ENCODE assay signal across 1 cellular context in the genomic region with DNA sequence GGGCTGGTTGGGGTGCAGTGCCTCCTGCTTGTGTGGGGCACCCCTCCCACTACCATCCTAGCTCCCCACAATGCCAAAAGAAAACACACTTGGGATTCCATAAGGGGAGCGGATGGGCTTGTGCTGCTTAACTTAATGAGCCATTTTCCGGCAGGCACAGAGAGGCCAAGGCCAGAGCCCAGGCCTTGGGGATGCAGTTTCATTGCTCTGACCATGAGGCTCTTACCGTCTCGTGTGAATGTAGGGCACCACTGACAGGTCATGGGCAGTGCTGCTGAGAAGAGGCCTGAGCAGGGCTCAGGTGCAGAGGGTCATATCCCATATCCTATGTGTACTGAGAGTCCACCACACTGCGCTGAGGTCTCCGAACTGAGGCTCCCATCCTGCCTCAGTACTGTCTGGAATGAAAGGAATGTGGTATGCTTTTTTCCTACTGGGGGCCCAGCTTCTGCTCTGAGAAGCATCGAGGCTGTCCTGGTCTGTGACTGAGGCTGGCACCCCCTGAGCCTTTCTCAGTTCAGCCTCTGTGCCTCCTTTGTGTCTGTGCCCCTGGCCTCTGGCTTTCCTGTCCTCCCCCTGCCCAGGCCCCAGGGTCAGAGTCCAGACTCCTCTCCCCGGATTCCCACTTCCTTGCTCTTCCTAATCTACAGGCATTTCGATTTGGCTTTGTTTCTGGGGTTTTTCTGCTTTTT.
TF ChIP-seq lines count a peak whose summit lies in the region.

No MANE protein-coding gene starts in this region.

TF ChIP-seq in HepG2, 621 proteins besides CTCF, POLR2A, EP300 and RAD21 (continued from another document and continues in another):
- TF ChIP-seq, protein P1, sequence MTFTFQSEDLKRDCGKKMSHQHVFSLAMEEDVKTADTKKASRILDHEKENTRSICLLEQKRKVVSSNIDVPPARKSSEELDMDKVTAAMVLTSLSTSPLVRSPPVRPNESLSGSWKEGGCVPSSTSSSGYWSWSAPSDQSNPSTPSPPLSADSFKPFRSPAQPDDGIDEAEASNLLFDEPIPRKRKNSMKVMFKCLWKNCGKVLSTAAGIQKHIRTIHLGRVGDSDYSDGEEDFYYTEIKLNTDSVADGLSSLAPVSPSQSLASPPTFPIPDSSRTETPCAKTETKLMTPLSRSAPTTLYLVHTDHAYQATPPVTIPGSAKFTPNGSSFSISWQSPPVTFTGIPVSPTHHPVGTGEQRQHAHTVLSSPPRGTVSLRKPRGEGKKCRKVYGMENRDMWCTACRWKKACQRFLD (CRISPR knock-in tag; IDR thresholded peaks at IDR 0.05; ENCODE audit: borderline replicate concordance), result no peak
- no peak for TF ChIP-seq ZFP37 (CRISPR knock-in tag; IDR thresholded peaks at IDR 0.05; ENCODE audit: borderline replicate concordance)
- TF ChIP-seq ZNF224 (CRISPR knock-in tag; IDR thresholded peaks at IDR 0.05), result no peak
- TF ChIP-seq, protein P2, sequence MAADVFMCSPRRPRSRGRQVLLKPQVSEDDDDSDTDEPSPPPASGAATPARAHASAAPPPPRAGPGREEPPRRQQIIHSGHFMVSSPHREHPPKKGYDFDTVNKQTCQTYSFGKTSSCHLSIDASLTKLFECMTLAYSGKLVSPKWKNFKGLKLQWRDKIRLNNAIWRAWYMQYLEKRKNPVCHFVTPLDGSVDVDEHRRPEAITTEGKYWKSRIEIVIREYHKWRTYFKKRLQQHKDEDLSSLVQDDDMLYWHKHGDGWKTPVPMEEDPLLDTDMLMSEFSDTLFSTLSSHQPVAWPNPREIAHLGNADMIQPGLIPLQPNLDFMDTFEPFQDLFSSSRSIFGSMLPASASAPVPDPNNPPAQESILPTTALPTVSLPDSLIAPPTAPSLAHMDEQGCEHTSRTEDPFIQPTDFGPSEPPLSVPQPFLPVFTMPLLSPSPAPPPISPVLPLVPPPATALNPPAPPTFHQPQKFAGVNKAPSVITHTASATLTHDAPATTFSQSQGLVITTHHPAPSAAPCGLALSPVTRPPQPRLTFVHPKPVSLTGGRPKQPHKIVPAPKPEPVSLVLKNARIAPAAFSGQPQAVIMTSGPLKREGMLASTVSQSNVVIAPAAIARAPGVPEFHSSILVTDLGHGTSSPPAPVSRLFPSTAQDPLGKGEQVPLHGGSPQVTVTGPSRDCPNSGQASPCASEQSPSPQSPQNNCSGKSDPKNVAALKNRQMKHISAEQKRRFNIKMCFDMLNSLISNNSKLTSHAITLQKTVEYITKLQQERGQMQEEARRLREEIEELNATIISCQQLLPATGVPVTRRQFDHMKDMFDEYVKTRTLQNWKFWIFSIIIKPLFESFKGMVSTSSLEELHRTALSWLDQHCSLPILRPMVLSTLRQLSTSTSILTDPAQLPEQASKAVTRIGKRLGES (CRISPR knock-in tag; IDR thresholded peaks at IDR 0.05; ENCODE audit: borderline replicate concordance), result no peak
- TF ChIP-seq FOXK1 (CRISPR knock-in tag; IDR thresholded peaks at IDR 0.05; ENCODE audit: borderline replicate concordance, low read depth), result peak; percentile 61; the same call in 1 of the 2 replicates
- no peak for TF ChIP-seq ELF4 (CRISPR knock-in tag; IDR thresholded peaks at IDR 0.05; ENCODE audit: borderline replicate concordance)
- no peak for TF ChIP-seq SMC3 (IDR thresholded peaks at IDR 0.05; ENCODE audit: low read length)
- TF ChIP-seq ZNF614 (CRISPR knock-in tag; IDR thresholded peaks at IDR 0.05; ENCODE audit: borderline replicate concordance), result peak; percentile 77
- no peak for TF ChIP-seq NFE2 (CRISPR knock-in tag; IDR thresholded peaks at IDR 0.05)
- TF ChIP-seq, protein P3, sequence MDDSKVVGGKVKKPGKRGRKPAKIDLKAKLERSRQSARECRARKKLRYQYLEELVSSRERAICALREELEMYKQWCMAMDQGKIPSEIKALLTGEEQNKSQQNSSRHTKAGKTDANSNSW (CRISPR knock-in tag; IDR thresholded peaks at IDR 0.05; ENCODE audit: borderline replicate concordance), result no peak
- no peak for TF ChIP-seq MAFG (CRISPR knock-in tag; IDR thresholded peaks at IDR 0.05)
- TF ChIP-seq, protein P4, sequence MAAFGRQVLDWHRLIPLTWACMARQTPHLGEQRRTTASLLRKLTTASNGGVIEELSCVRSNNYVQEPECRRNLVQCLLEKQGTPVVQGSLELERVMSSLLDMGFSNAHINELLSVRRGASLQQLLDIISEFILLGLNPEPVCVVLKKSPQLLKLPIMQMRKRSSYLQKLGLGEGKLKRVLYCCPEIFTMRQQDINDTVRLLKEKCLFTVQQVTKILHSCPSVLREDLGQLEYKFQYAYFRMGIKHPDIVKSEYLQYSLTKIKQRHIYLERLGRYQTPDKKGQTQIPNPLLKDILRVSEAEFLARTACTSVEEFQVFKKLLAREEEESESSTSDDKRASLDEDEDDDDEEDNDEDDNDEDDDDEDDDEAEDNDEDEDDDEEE (CRISPR knock-in tag; IDR thresholded peaks at IDR 0.05), result peak; percentile 5; the same call in 1 of the 2 replicates
- TF ChIP-seq, protein P5, sequence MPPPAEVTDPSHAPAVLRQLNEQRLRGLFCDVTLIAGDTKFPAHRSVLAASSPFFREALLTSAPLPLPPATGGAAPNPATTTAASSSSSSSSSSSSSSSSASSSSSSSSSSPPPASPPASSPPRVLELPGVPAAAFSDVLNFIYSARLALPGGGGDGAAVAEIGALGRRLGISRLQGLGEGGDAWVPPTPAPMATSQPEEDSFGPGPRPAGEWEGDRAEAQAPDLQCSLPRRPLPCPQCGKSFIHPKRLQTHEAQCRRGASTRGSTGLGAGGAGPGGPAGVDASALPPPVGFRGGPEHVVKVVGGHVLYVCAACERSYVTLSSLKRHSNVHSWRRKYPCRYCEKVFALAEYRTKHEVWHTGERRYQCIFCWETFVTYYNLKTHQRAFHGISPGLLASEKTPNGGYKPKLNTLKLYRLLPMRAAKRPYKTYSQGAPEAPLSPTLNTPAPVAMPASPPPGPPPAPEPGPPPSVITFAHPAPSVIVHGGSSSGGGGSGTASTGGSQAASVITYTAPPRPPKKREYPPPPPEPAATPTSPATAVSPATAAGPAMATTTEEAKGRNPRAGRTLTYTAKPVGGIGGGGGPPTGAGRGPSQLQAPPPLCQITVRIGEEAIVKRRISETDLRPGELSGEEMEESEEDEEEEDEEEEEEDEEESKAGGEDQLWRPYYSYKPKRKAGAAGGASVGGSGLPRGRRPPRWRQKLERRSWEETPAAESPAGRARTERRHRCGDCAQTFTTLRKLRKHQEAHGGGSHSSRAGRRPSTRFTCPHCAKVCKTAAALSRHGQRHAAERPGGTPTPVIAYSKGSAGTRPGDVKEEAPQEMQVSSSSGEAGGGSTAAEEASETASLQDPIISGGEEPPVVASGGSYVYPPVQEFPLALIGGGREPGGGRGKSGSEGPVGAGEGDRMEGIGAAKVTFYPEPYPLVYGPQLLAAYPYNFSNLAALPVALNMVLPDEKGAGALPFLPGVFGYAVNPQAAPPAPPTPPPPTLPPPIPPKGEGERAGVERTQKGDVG (CRISPR knock-in tag; IDR thresholded peaks at IDR 0.05; ENCODE audit: borderline replicate concordance), result 0 out of 2 replicates have a peak, but pooled peaks have one; percentile 35
- TF ChIP-seq GATAD2A (CRISPR knock-in tag; IDR thresholded peaks at IDR 0.05), result peak; percentile 86
- no peak for TF ChIP-seq CC2D1A (CRISPR knock-in tag; IDR thresholded peaks at IDR 0.05)
- TF ChIP-seq HCFC1 (IDR thresholded peaks at IDR 0.05; ENCODE audit: low read depth, low read length), result no peak
- TF ChIP-seq, protein P6, sequence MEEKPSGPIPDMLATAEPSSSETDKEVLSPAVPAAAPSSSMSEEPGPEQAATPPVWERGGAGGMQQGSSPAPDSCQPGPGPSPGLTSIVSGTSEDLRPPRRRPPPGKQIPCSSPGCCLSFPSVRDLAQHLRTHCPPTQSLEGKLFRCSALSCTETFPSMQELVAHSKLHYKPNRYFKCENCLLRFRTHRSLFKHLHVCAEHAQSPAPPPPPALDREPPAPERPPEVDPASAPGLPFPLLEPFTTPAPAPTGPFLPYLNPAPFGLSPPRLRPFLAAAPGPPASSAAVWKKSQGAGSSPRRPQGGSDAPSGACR (CRISPR knock-in tag; IDR thresholded peaks at IDR 0.05), result peak; percentile 64; the same call in 1 of the 2 replicates
- TF ChIP-seq, protein P7, sequence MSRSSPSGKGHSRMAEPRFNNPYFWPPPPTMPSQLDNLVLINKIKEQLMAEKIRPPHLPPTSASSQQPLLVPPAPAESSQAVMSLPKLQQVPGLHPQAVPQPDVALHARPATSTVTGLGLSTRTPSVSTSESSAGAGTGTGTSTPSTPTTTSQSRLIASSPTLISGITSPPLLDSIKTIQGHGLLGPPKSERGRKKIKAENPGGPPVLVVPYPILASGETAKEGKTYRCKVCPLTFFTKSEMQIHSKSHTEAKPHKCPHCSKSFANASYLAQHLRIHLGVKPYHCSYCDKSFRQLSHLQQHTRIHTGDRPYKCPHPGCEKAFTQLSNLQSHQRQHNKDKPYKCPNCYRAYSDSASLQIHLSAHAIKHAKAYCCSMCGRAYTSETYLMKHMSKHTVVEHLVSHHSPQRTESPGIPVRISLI (CRISPR knock-in tag; IDR thresholded peaks at IDR 0.05; ENCODE audit: borderline replicate concordance), result peak; percentile 74; the same call in 1 of the 2 replicates
- no peak for TF ChIP-seq ZNF556 (CRISPR knock-in tag; IDR thresholded peaks at IDR 0.05; ENCODE audit: borderline replicate concordance)
- TF ChIP-seq FOXA3 (CRISPR knock-in tag; IDR thresholded peaks at IDR 0.05), result peak; percentile 63
- TF ChIP-seq ONECUT2 (CRISPR knock-in tag; IDR thresholded peaks at IDR 0.05), result no peak
- TF ChIP-seq ZNF589 (CRISPR knock-in tag; conservative IDR thresholded peaks at IDR 0.05), result no peak
- peak; percentile 72 for TF ChIP-seq HDAC1 (CRISPR knock-in tag; IDR thresholded peaks at IDR 0.05)
- TF ChIP-seq ZSCAN22 (CRISPR knock-in tag; IDR thresholded peaks at IDR 0.05), result no peak; the same call in 1 of the 2 replicates
- TF ChIP-seq ZBTB21 (CRISPR knock-in tag; IDR thresholded peaks at IDR 0.05), result no peak
- peak; percentile 68 for TF ChIP-seq TBX2 (CRISPR knock-in tag; IDR thresholded peaks at IDR 0.05; ENCODE audit: borderline replicate concordance)
- TF ChIP-seq ZNF766 (CRISPR knock-in tag; IDR thresholded peaks at IDR 0.05; ENCODE audit: borderline replicate concordance), result no peak
- TF ChIP-seq POGZ (CRISPR knock-in tag; IDR thresholded peaks at IDR 0.05), result peak; percentile 90
- TF ChIP-seq ZNF563 (CRISPR knock-in tag; IDR thresholded peaks at IDR 0.05), result peak; percentile 41; the same call in 1 of the 2 replicates
- TF ChIP-seq ZSCAN9 (CRISPR knock-in tag; IDR thresholded peaks at IDR 0.05; ENCODE audit: borderline replicate concordance), result no peak
- 0 out of 2 replicates have a peak, but pooled peaks have one; percentile 52 for TF ChIP-seq MIER2 (CRISPR knock-in tag; IDR thresholded peaks at IDR 0.05)
- TF ChIP-seq CAMTA2 (CRISPR knock-in tag; IDR thresholded peaks at IDR 0.05; ENCODE audit: borderline replicate concordance), result no peak
- TF ChIP-seq, protein P8, sequence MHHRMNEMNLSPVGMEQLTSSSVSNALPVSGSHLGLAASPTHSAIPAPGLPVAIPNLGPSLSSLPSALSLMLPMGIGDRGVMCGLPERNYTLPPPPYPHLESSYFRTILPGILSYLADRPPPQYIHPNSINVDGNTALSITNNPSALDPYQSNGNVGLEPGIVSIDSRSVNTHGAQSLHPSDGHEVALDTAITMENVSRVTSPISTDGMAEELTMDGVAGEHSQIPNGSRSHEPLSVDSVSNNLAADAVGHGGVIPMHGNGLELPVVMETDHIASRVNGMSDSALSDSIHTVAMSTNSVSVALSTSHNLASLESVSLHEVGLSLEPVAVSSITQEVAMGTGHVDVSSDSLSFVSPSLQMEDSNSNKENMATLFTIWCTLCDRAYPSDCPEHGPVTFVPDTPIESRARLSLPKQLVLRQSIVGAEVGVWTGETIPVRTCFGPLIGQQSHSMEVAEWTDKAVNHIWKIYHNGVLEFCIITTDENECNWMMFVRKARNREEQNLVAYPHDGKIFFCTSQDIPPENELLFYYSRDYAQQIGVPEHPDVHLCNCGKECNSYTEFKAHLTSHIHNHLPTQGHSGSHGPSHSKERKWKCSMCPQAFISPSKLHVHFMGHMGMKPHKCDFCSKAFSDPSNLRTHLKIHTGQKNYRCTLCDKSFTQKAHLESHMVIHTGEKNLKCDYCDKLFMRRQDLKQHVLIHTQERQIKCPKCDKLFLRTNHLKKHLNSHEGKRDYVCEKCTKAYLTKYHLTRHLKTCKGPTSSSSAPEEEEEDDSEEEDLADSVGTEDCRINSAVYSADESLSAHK (CRISPR knock-in tag; IDR thresholded peaks at IDR 0.05; ENCODE audit: borderline replicate concordance), result no peak
- TF ChIP-seq, protein P9, sequence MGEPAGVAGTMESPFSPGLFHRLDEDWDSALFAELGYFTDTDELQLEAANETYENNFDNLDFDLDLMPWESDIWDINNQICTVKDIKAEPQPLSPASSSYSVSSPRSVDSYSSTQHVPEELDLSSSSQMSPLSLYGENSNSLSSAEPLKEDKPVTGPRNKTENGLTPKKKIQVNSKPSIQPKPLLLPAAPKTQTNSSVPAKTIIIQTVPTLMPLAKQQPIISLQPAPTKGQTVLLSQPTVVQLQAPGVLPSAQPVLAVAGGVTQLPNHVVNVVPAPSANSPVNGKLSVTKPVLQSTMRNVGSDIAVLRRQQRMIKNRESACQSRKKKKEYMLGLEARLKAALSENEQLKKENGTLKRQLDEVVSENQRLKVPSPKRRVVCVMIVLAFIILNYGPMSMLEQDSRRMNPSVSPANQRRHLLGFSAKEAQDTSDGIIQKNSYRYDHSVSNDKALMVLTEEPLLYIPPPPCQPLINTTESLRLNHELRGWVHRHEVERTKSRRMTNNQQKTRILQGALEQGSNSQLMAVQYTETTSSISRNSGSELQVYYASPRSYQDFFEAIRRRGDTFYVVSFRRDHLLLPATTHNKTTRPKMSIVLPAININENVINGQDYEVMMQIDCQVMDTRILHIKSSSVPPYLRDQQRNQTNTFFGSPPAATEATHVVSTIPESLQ (CRISPR knock-in tag; conservative IDR thresholded peaks at IDR 0.05), result no peak
- peak; percentile 67; the same call in 1 of the 2 replicates for TF ChIP-seq ZMYM2 (CRISPR knock-in tag; IDR thresholded peaks at IDR 0.05)
- no peak; the same call in 1 of the 2 replicates for TF ChIP-seq ZNF788 (CRISPR knock-in tag; IDR thresholded peaks at IDR 0.05; ENCODE audit: borderline replicate concordance)
- peak; percentile 40; the same call in 1 of the 2 replicates for TF ChIP-seq ATF7-NPFF (CRISPR knock-in tag; IDR thresholded peaks at IDR 0.05; ENCODE audit: low read depth)
- TF ChIP-seq IKZF1 (IDR thresholded peaks at IDR 0.05), result no peak
- TF ChIP-seq TEAD2 (CRISPR knock-in tag; IDR thresholded peaks at IDR 0.05), result no peak
- no peak for TF ChIP-seq PLRG1 (conservative IDR thresholded peaks at IDR 0.05)
- TF ChIP-seq, protein P10, sequence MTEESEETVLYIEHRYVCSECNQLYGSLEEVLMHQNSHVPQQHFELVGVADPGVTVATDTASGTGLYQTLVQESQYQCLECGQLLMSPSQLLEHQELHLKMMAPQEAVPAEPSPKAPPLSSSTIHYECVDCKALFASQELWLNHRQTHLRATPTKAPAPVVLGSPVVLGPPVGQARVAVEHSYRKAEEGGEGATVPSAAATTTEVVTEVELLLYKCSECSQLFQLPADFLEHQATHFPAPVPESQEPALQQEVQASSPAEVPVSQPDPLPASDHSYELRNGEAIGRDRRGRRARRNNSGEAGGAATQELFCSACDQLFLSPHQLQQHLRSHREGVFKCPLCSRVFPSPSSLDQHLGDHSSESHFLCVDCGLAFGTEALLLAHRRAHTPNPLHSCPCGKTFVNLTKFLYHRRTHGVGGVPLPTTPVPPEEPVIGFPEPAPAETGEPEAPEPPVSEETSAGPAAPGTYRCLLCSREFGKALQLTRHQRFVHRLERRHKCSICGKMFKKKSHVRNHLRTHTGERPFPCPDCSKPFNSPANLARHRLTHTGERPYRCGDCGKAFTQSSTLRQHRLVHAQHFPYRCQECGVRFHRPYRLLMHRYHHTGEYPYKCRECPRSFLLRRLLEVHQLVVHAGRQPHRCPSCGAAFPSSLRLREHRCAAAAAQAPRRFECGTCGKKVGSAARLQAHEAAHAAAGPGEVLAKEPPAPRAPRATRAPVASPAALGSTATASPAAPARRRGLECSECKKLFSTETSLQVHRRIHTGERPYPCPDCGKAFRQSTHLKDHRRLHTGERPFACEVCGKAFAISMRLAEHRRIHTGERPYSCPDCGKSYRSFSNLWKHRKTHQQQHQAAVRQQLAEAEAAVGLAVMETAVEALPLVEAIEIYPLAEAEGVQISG (CRISPR knock-in tag; IDR thresholded peaks at IDR 0.05), result no peak; the same call in 1 of the 2 replicates
